In genomic region chr6:149139782-149140136, GRCh38 we compare ENCODE assay signal across 13 cellular contexts.
DNase-seq lines count a peak whose midpoint lies in the region; ATAC-seq, FAIRE-seq and TF ChIP-seq lines count a peak whose summit lies in the region.
"Had no signal": no experiment of that assay in that cellular context is flagged by ENCODE, and none has a peak within 500 bp of the region (broad histone marks: within the 10 kb centered on the region; RNA-seq: fewer than 3 reads in every experiment).

No MANE protein-coding gene starts in this region.

- H3K4me1 Mint-ChIP-seq in activated naive CD4-positive, alpha-beta T cell treated with anti-CD3 and anti-CD28 coated beads, Interleukin-2, amount 10 ng/mL, durations not matched to agents 7 days and 5 days: peaks cover 61% of the 10 kb centered on the region
- H3K4me1 Mint-ChIP-seq in T-helper 17 cell (peaks cover 24% of the 10 kb centered on the region), endothelial cell (ENCODE audit: unreplicated experiment) (peaks cover 17% of the 10 kb centered on the region)

- peak overlapping the region; percentile 99 for H3K27ac Mint-ChIP-seq in activated naive CD4-positive, alpha-beta T cell treated with anti-CD3 and anti-CD28 coated beads, Interleukin-2, amount 10 ng/mL, durations not matched to agents 7 days and 5 days
- H3K27ac Mint-ChIP-seq in T-helper 17 cell: no peak overlapping the region
- H3K27ac Mint-ChIP-seq in endothelial cell (ENCODE audit: unreplicated experiment): peak overlapping the region; percentile 89

- no peak overlapping the region for H3K4me3 ChIP-seq in upper lobe of left lung
- no peak overlapping the region for H3K4me3 ChIP-seq in uterus
- H3K4me3 ChIP-seq: right atrium auricular region, transverse colon had no signal

- TF ChIP-seq POLR2A in upper lobe of left lung (IDR thresholded peaks at IDR 0.05): no peak
- no peak for TF ChIP-seq POLR2A in GM12891 (IDR thresholded peaks at IDR 0.05; ENCODE audit: low read depth, low read length)
- TF ChIP-seq POLR2A in uterus (IDR thresholded peaks at IDR 0.05): no peak

- no peak for ATAC-seq in T-helper 17 cell
- ATAC-seq in upper lobe of left lung (ENCODE audit: low FRiP score in 2 of 2): no peak

- H3K9me3 Mint-ChIP-seq in activated naive CD4-positive, alpha-beta T cell treated with anti-CD3 and anti-CD28 coated beads, Interleukin-2, amount 10 ng/mL, durations not matched to agents 7 days and 5 days: peaks cover 13% of the 10 kb centered on the region
- no peaks in the 10 kb centered on the region for H3K9me3 Mint-ChIP-seq in endothelial cell (ENCODE audit: unreplicated experiment)
- H3K9me3 Mint-ChIP-seq: neural crest cell had no signal

- H3K27ac ChIP-seq in upper lobe of left lung (peak overlapping the region in 3 of 4 donors; percentile 12 to 60 (median 23)), uterus (no peak overlapping the region)
- H3K27ac ChIP-seq: right atrium auricular region had no signal

- TF ChIP-seq EP300 in upper lobe of left lung (IDR thresholded peaks at IDR 0.05): no peak

- no peaks in the 10 kb centered on the region for H3K27me3 ChIP-seq in upper lobe of left lung
- H3K27me3 ChIP-seq in uterus: no peaks in the 10 kb centered on the region
- H3K27me3 ChIP-seq: right atrium auricular region, transverse colon had no signal

- intact Hi-C loops in uterus (cut with DNase I; ENCODE audit: low total_unique reads): no loop called here

- peak overlapping the region; percentile 72 for H3K4me3 Mint-ChIP-seq in activated naive CD4-positive, alpha-beta T cell treated with anti-CD3 and anti-CD28 coated beads, Interleukin-2, amount 10 ng/mL, durations not matched to agents 7 days and 5 days
- H3K4me3 Mint-ChIP-seq in T-helper 17 cell (peak overlapping the region; percentile 84), endothelial cell (ENCODE audit: unreplicated experiment) (no peak overlapping the region)
- H3K4me3 Mint-ChIP-seq: neural crest cell had no signal

- TF ChIP-seq CTCF in endothelial cell (IDR thresholded peaks at IDR 0.05; ENCODE audit: unreplicated experiment) (no peak), upper lobe of left lung (IDR thresholded peaks at IDR 0.05) (no peak), uterus (IDR thresholded peaks at IDR 0.05) (no peak)

- H3K9me3 ChIP-seq in T-helper 17 cell (ENCODE audit: control insufficient read depth, low read length, poor library complexity, severe bottlenecking): peaks cover 3% of the 10 kb centered on the region
- H3K9me3 ChIP-seq in upper lobe of left lung: no peaks in the 10 kb centered on the region
- no peaks in the 10 kb centered on the region for H3K9me3 ChIP-seq in uterus
- H3K9me3 ChIP-seq: right atrium auricular region, transverse colon had no signal

- H3K36me3 Mint-ChIP-seq in activated naive CD4-positive, alpha-beta T cell treated with anti-CD3 and anti-CD28 coated beads, Interleukin-2, amount 10 ng/mL, durations not matched to agents 7 days and 5 days: peaks cover 48% of the 10 kb centered on the region
- H3K36me3 Mint-ChIP-seq in T-helper 17 cell (ENCODE audit: low read depth): peaks cover 2% of the 10 kb centered on the region
- no peaks in the 10 kb centered on the region for H3K36me3 Mint-ChIP-seq in endothelial cell (ENCODE audit: low read depth, unreplicated experiment)

- no peak for FAIRE-seq in GM12891 (lab: Jason Lieb, UNC)

- CTCF ChIA-PET in activated naive CD4-positive, alpha-beta T cell treated with anti-CD3 and anti-CD28 coated beads, Interleukin-2, amount 10 ng/mL, durations not matched to agents 7 days and 5 days (lab: Charles Lee): interaction anchor here (0.7 to 1.4 kb wide), 6 partner anchors 11 to 292 kb away, joined by 3 to 6 read pairs (median 4); no protein-coding TSS in a partner anchor

- H3K4me1 ChIP-seq in upper lobe of left lung (peaks cover 0 to 10% (median 8%) of the 10 kb centered on the region in 4 donors), uterus (no peaks in the 10 kb centered on the region)
- H3K4me1 ChIP-seq: right atrium auricular region, transverse colon had no signal

- no peaks in the 10 kb centered on the region for H3K27me3 Mint-ChIP-seq in activated naive CD4-positive, alpha-beta T cell treated with anti-CD3 and anti-CD28 coated beads, Interleukin-2, amount 10 ng/mL, durations not matched to agents 7 days and 5 days
- no peaks in the 10 kb centered on the region for H3K27me3 Mint-ChIP-seq in T-helper 17 cell
- H3K27me3 Mint-ChIP-seq in endothelial cell (ENCODE audit: unreplicated experiment): no peaks in the 10 kb centered on the region

- no peaks in the 10 kb centered on the region for H3K36me3 ChIP-seq in upper lobe of left lung
- no peaks in the 10 kb centered on the region for H3K36me3 ChIP-seq in uterus
- H3K36me3 ChIP-seq: right atrium auricular region, transverse colon had no signal

- no peak for DNase-seq in activated naive CD4-positive, alpha-beta T cell treated with anti-CD3 and anti-CD28 coated beads, Interleukin-2, amount 10 ng/mL, durations not matched to agents 7 days and 5 days
- no peak for DNase-seq in activated naive CD4-positive, alpha-beta T cell (lab: John Stamatoyannopoulos, UW)
- DNase-seq in T-helper 17 cell (no peak), endothelial cell (ENCODE audit: low spot score) (no peak), upper lobe of left lung (no peak), DMS 273 (lab: John Stamatoyannopoulos, UW; ENCODE audit: unreplicated experiment) (no peak), GM12891 (ENCODE audit: insufficient read length, low spot score) (no peak), uterus (no peak)
- DNase-seq: NCI-H2107, NCI-H774, transverse colon had no signal

TF ChIP-seq in GM12891, 5 proteins besides CTCF, POLR2A, EP300 and RAD21:
- TF ChIP-seq PAX5 (IDR thresholded peaks at IDR 0.05; ENCODE audit: insufficient read depth, low read length, severe bottlenecking) (no peak), POLR2AphosphoS5 (IDR thresholded peaks at IDR 0.05; ENCODE audit: low read depth, low read length) (no peak), POU2F2 (IDR thresholded peaks at IDR 0.05; ENCODE audit: low read depth, low read length) (no peak), TAF1 (IDR thresholded peaks at IDR 0.05; ENCODE audit: low read depth, low read length) (no peak), SPI1 (IDR thresholded peaks at IDR 0.05; ENCODE audit: low read depth, low read length) (no peak)

Comparison
In these comparisons a context has a peak if more than half of its experiments do, and no peak if none do; other contexts are left out.
1. H3K27ac ChIP-seq: peak in upper lobe of left lung (3 of 4); none in uterus (0 of 2).